1 cellular context compared by ENCODE assay signal in genomic region chr22:17265649-17266248, GRCh38.
TF ChIP-seq lines count a peak whose summit lies in the region.

No MANE protein-coding gene starts in this region.

TF ChIP-seq in GM23338, 12 proteins besides CTCF, POLR2A, EP300 and RAD21 (continued from another document):
- no peak for TF ChIP-seq ZNF462 (CRISPR knock-in tag; IDR thresholded peaks at IDR 0.05)
